In the genomic region with DNA sequence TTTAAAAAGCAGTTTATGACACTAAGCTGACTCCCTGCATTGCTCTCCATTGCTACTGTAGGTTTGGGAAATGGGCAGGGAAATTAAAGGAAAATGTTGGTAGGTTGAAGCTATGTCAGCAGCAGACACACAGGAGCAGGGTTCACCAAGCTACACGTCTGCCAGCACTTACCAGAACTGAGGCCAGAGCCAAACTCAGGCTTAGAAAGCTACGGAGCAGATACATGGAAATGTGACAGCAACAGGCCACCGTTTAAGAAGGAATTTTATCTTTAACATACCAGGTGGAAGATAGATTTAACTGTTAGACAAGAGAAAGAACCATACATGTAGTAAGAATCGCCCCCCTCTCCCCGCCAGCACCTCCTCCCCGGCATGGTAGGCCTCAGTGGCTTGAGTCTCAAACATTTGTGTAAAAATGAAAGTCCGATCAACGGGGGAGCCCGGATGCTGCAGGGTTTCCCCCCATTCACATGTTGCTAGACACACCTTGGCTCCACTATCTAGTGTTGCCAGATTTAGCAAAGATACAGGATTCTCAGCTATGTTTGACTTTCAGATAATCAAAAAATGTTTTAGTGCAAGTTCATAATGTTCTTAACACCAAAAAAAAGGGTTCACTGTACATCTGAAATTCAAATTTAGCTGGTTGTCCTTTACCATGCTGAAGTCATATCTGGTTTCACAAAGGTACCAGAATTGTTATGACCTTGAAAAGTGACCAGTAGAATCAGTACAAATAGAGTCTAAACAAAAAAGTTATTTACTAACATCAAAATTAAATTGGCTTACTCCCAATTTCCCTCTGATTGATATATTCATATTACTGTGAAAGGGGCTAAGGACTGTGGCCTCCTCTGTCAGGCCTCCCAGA, we compare ENCODE assay signal across 2 cellular contexts.
TF ChIP-seq lines count a peak whose summit lies in the region.

No MANE protein-coding gene starts in this region.

TF ChIP-seq in SK-N-SH, 30 proteins besides CTCF, POLR2A, EP300 and RAD21 (continued from another document):
- TF ChIP-seq, protein P1, sequence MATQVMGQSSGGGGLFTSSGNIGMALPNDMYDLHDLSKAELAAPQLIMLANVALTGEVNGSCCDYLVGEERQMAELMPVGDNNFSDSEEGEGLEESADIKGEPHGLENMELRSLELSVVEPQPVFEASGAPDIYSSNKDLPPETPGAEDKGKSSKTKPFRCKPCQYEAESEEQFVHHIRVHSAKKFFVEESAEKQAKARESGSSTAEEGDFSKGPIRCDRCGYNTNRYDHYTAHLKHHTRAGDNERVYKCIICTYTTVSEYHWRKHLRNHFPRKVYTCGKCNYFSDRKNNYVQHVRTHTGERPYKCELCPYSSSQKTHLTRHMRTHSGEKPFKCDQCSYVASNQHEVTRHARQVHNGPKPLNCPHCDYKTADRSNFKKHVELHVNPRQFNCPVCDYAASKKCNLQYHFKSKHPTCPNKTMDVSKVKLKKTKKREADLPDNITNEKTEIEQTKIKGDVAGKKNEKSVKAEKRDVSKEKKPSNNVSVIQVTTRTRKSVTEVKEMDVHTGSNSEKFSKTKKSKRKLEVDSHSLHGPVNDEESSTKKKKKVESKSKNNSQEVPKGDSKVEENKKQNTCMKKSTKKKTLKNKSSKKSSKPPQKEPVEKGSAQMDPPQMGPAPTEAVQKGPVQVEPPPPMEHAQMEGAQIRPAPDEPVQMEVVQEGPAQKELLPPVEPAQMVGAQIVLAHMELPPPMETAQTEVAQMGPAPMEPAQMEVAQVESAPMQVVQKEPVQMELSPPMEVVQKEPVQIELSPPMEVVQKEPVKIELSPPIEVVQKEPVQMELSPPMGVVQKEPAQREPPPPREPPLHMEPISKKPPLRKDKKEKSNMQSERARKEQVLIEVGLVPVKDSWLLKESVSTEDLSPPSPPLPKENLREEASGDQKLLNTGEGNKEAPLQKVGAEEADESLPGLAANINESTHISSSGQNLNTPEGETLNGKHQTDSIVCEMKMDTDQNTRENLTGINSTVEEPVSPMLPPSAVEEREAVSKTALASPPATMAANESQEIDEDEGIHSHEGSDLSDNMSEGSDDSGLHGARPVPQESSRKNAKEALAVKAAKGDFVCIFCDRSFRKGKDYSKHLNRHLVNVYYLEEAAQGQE (IDR thresholded peaks at IDR 0.05; ENCODE audit: low read depth, low read length) = no peak

TF ChIP-seq in SK-N-SH treated with all-trans-retinoic acid at 6 μM for 48 hours, 23 proteins besides CTCF, POLR2A, EP300 and RAD21 (continued from another document):
- TF ChIP-seq, protein P2, sequence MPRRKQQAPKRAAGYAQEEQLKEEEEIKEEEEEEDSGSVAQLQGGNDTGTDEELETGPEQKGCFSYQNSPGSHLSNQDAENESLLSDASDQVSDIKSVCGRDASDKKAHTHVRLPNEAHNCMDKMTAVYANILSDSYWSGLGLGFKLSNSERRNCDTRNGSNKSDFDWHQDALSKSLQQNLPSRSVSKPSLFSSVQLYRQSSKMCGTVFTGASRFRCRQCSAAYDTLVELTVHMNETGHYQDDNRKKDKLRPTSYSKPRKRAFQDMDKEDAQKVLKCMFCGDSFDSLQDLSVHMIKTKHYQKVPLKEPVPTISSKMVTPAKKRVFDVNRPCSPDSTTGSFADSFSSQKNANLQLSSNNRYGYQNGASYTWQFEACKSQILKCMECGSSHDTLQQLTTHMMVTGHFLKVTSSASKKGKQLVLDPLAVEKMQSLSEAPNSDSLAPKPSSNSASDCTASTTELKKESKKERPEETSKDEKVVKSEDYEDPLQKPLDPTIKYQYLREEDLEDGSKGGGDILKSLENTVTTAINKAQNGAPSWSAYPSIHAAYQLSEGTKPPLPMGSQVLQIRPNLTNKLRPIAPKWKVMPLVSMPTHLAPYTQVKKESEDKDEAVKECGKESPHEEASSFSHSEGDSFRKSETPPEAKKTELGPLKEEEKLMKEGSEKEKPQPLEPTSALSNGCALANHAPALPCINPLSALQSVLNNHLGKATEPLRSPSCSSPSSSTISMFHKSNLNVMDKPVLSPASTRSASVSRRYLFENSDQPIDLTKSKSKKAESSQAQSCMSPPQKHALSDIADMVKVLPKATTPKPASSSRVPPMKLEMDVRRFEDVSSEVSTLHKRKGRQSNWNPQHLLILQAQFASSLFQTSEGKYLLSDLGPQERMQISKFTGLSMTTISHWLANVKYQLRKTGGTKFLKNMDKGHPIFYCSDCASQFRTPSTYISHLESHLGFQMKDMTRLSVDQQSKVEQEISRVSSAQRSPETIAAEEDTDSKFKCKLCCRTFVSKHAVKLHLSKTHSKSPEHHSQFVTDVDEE (CRISPR knock-in tag; IDR thresholded peaks at IDR 0.05) = no peak
- no peak for TF ChIP-seq ZC3H10 (CRISPR knock-in tag; IDR thresholded peaks at IDR 0.05)
- TF ChIP-seq, protein P3, sequence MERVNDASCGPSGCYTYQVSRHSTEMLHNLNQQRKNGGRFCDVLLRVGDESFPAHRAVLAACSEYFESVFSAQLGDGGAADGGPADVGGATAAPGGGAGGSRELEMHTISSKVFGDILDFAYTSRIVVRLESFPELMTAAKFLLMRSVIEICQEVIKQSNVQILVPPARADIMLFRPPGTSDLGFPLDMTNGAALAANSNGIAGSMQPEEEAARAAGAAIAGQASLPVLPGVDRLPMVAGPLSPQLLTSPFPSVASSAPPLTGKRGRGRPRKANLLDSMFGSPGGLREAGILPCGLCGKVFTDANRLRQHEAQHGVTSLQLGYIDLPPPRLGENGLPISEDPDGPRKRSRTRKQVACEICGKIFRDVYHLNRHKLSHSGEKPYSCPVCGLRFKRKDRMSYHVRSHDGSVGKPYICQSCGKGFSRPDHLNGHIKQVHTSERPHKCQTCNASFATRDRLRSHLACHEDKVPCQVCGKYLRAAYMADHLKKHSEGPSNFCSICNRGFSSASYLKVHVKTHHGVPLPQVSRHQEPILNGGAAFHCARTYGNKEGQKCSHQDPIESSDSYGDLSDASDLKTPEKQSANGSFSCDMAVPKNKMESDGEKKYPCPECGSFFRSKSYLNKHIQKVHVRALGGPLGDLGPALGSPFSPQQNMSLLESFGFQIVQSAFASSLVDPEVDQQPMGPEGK (CRISPR knock-in tag; IDR thresholded peaks at IDR 0.05; ENCODE audit: borderline replicate concordance) = no peak
